8 cellular contexts compared by ENCODE assay signal in genomic region chr1:32400876-32401631, GRCh38. TPM values are rescaled to one million over a fixed set of nuclear protein-coding genes. Genes with fewer than 3 reads are reported as not detected.
A peak's percentile ranks its signal among the peaks of the same experiment; 100 is the strongest.
DNase-seq lines count a peak whose midpoint lies in the region; ATAC-seq, FAIRE-seq and TF ChIP-seq lines count a peak whose summit lies in the region.

No MANE protein-coding gene starts in this region.

- H3K27ac Mint-ChIP-seq in chondrocyte (ENCODE audit: unreplicated experiment) = peak overlapping the region; percentile 58

- FAIRE-seq in GM12891 (lab: Jason Lieb, UNC) = peak; percentile 83

- H3K4me3 Mint-ChIP-seq in chondrocyte (ENCODE audit: unreplicated experiment) = no peak overlapping the region

- TF ChIP-seq POLR2A in GM12891 (IDR thresholded peaks at IDR 0.05; ENCODE audit: low read depth, low read length) = no peak

- peaks cover 8% of the 10 kb centered on the region for H3K4me1 Mint-ChIP-seq in chondrocyte (ENCODE audit: low read depth)

- no peak for ATAC-seq in GM18873 (IDR thresholded peaks at IDR 0.05; ENCODE audit: low FRiP score, unreplicated experiment)

- H3K27me3 Mint-ChIP-seq in chondrocyte (ENCODE audit: low read depth) = no peaks in the 10 kb centered on the region

- peak; percentile 44 for DNase-seq in GM12891 (ENCODE audit: insufficient read length, low spot score)
- peak; percentile 78 for DNase-seq in NCI-H2171 (lab: John Stamatoyannopoulos, UW)
- peak; percentile 23 for DNase-seq in activated CD4-positive, CD25-positive, alpha-beta regulatory T cell treated with anti-CD3 and anti-CD28 coated beads, Interleukin-2, amount 50 U/mL, for 16 hours (ENCODE audit: low read depth, low spot score)
- DNase-seq in chondrocyte (ENCODE audit: low spot score) = no peak
- DNase-seq in kidney glomerular epithelial cell (lab: John Stamatoyannopoulos, UW) = peak; percentile 63
- peak; percentile 73 for DNase-seq in stimulated activated CD4-positive, alpha-beta T cell treated with anti-CD3 and anti-CD28 coated beads, Interleukin-15, amount 100 ng/mL, for 24 hours

- H3K27ac ChIP-seq in 22Rv1 = no peak overlapping the region

- H3K9me3 Mint-ChIP-seq in chondrocyte (ENCODE audit: low read depth) = no peaks in the 10 kb centered on the region

- TF ChIP-seq CTCF in 22Rv1 (IDR thresholded peaks at IDR 0.05) (peak; percentile 93), chondrocyte (IDR thresholded peaks at IDR 0.05) (peak; percentile 94)

- H3K36me3 Mint-ChIP-seq in chondrocyte (ENCODE audit: low read depth) = no peaks in the 10 kb centered on the region

TF ChIP-seq in GM12891, 5 proteins besides CTCF, POLR2A, EP300 and RAD21:
- TF ChIP-seq POLR2AphosphoS5 (IDR thresholded peaks at IDR 0.05; ENCODE audit: low read depth, low read length) = no peak

RNA-seq across cellular contexts. Expression of gene BSDC1, which starts 6.8 kb away (rescaled TPM):
- polyA plus RNA-seq in GM12891 (2012; ENCODE audit: low read depth, missing spikeins) = 14.9 TPM
- 56.6 to 67.0 TPM (median 57.6 TPM) in 3 replicates for total RNA-seq in chondrocyte

RNA-seq across cellular contexts. Expression of gene TSSK3, which starts 38.7 kb away (rescaled TPM):
- polyA plus RNA-seq in GM12891 (2012; ENCODE audit: low read depth, missing spikeins) = 0.77 TPM
- 0.90 to 2.0 TPM (median 1.7 TPM) in 3 replicates for total RNA-seq in chondrocyte

RNA-seq across cellular contexts. Expression of gene FAM229A, which starts 38.8 kb away (rescaled TPM):
- polyA plus RNA-seq in GM12891 (2012; ENCODE audit: low read depth, missing spikeins) = 2.1 TPM
- total RNA-seq in chondrocyte = 3.6 to 4.5 TPM (median 4.4 TPM) in 3 replicates
